ENCODE assay signal across 1 cellular context in genomic region chr3:14570089-14570488, GRCh38.
TF ChIP-seq lines count a peak whose summit lies in the region.

No MANE protein-coding gene starts in this region.

TF ChIP-seq in WTC11, 78 proteins besides CTCF, POLR2A, EP300 and RAD21 (continued from another document):
- TF ChIP-seq ZNF512 (CRISPR knock-in tag; IDR thresholded peaks at IDR 0.05; ENCODE audit: borderline replicate concordance): no peak
